In the genomic region with DNA sequence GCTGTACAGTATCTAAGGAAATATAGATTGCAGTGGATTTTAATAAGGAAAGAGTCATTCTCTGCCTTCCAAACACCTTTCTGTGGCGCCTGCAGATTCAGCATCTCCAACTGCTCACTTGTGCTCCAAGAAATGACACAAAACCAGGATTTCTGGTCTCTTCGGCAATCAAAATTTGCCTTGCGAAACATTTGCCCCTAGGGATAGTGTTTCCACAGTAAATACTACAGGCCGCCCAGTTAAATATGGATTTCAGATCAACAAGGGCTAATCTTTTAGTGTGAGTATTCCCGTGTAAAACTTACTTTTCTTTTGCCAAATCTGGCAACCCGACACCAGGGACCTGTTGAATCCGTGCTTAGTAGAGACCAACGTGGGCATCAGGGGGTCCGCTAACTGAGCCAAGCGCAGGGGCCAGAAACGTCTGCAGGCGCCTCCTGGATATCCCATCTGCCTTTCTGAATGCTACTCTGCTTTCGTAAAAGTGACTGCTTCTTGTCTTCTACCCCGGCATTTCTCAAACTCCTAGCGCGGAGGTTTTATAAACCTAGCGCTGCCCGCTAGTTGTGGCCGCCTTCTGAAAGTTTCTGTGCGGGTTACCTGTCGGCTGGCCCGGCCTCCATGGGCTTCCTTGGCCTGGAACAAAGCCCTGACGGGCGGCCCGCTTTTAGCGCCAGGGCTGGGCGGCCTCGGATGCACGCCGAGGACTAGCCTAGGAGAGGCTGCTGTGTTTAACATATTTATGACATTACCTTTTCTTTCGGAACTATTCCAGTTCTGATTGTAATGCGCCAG, we compare ENCODE assay signal across 10 cellular contexts. TPM values are rescaled to one million over a fixed set of nuclear protein-coding genes. Genes with fewer than 3 reads are reported as not detected.
DNase-seq lines count a peak whose midpoint lies in the region; ATAC-seq and TF ChIP-seq lines count a peak whose summit lies in the region.
"Had no signal": no experiment of that assay in that cellular context is flagged by ENCODE, and none has a peak within 500 bp of the region (broad histone marks: within the 10 kb centered on the region; RNA-seq: fewer than 3 reads in every experiment).

No MANE protein-coding gene starts in this region.

- peaks cover 13% of the 10 kb centered on the region for H3K4me1 Mint-ChIP-seq in Calu3 (ENCODE audit: low read depth, unreplicated experiment)
- peaks cover 21% of the 10 kb centered on the region for H3K4me1 Mint-ChIP-seq in T-helper 2 cell treated with Interferon-gamma antibody and Interleukin-4, amounts not matched to agents 5 μg/mL and 100 μg/mL, for 36 hours (ENCODE audit: low read depth)

- H2BK5ac ChIP-seq in trophoblast cell (ENCODE audit: low read depth, low read length, poor library complexity), result no peak overlapping the region

- no peak overlapping the region for H2AFZ ChIP-seq in trophoblast cell (ENCODE audit: insufficient read depth, low read length, poor library complexity)

- peaks cover 0 to 2% of the 10 kb centered on the region in 2 experiments for H3K36me3 ChIP-seq in trophoblast cell (ENCODE audit: control insufficient read depth in 1 of 2, insufficient read depth in 2 of 2, low read length in 2 of 2)
- no peaks in the 10 kb centered on the region for H3K36me3 ChIP-seq in effector memory CD4-positive, alpha-beta T cell (ENCODE audit: control insufficient read depth, insufficient read depth, low read length)

- CTCF ChIA-PET in Calu3 (lab: Charles Lee), result no interaction called here

- TSS peak; percentile 12 for BruUV-seq in Calu3 (replicated peaks; lab: Mats Ljungman, UMichigan)

- intact Hi-C loops in Calu3 (cut with micrococcal nuclease; ENCODE audit: unreplicated experiment), result no loop called here

- H3K9me3 Mint-ChIP-seq in Calu3 (ENCODE audit: low read depth, unreplicated experiment), result no peaks in the 10 kb centered on the region
- no peaks in the 10 kb centered on the region for H3K9me3 Mint-ChIP-seq in T-helper 2 cell treated with Interferon-gamma antibody and Interleukin-4, amounts not matched to agents 5 μg/mL and 100 μg/mL, for 36 hours

- no peak overlapping the region for H3K4ac ChIP-seq in trophoblast cell (ENCODE audit: low read depth, low read length)

- peak overlapping the region; percentile 62 for H3K4me2 ChIP-seq in trophoblast cell (ENCODE audit: low read length)

- ATAC-seq in GM21367 (IDR thresholded peaks at IDR 0.05; ENCODE audit: unreplicated experiment), result no peak

- H4K8ac ChIP-seq in trophoblast cell (ENCODE audit: low read depth, low read length), result no peak overlapping the region

- peaks cover 42% of the 10 kb centered on the region for H3K27me3 ChIP-seq in trophoblast cell (ENCODE audit: insufficient read depth, low read length)
- H3K27me3 ChIP-seq in effector memory CD4-positive, alpha-beta T cell (replicated peaks; ENCODE audit: control insufficient read depth, insufficient read depth, low read length, poor library complexity, severe bottlenecking), result peaks cover 34% of the 10 kb centered on the region

- peaks cover 5% of the 10 kb centered on the region for H3K9me3 ChIP-seq in trophoblast cell (ENCODE audit: insufficient read depth, low read depth, low read length)
- H3K9me3 ChIP-seq in effector memory CD4-positive, alpha-beta T cell (ENCODE audit: control insufficient read depth, low read length), result no peaks in the 10 kb centered on the region

- H4K91ac ChIP-seq in trophoblast cell (ENCODE audit: low read depth, low read length), result no peak overlapping the region

- H2BK120ac ChIP-seq in trophoblast cell (ENCODE audit: insufficient read depth, low read length, poor library complexity), result no peak overlapping the region

- H3K4me3 ChIP-seq in fibroblast of mammary gland (ENCODE audit: control insufficient read depth, low read depth, low read length) (peak overlapping the region; percentile 53), trophoblast cell (ENCODE audit: low read depth, low read length) (no peak overlapping the region)
- no peak overlapping the region for H3K4me3 ChIP-seq in effector memory CD4-positive, alpha-beta T cell (ENCODE audit: insufficient read depth, low read depth, low read length, poor library complexity, severe bottlenecking)

- peaks cover 47% of the 10 kb centered on the region for H3K36me3 Mint-ChIP-seq in Calu3 (ENCODE audit: insufficient read depth, unreplicated experiment)
- peaks cover 30% of the 10 kb centered on the region for H3K36me3 Mint-ChIP-seq in T-helper 2 cell treated with Interferon-gamma antibody and Interleukin-4, amounts not matched to agents 5 μg/mL and 100 μg/mL, for 36 hours (ENCODE audit: low read depth)

- H2BK12ac ChIP-seq in trophoblast cell (ENCODE audit: low read length), result no peak overlapping the region

- peaks cover 21 to 23% of the 10 kb centered on the region in 2 experiments for H3K4me1 ChIP-seq in trophoblast cell (ENCODE audit: control insufficient read depth in 1 of 2, insufficient read depth in 2 of 2, low read length in 2 of 2)
- H3K4me1 ChIP-seq in effector memory CD4-positive, alpha-beta T cell (ENCODE audit: control insufficient read depth, insufficient read depth, low read length, poor library complexity, severe bottlenecking), result peaks cover 7% of the 10 kb centered on the region

- no peak for TF ChIP-seq CTCF in Calu3 (IDR thresholded peaks at IDR 0.05; ENCODE audit: unreplicated experiment)
- TF ChIP-seq CTCF in fibroblast of mammary gland (conservative IDR thresholded peaks at IDR 0.05; ENCODE audit: control insufficient read depth, insufficient read depth, low read depth, low read length), result no peak

- no peak overlapping the region for H3K14ac ChIP-seq in trophoblast cell (ENCODE audit: low read length)

- no peak overlapping the region for H3K9ac ChIP-seq in trophoblast cell (ENCODE audit: low read length)

- no CpG with 5 or more reads among the region's 32 CpGs for WGBS in trophoblast cell (ENCODE audit: extremely low coverage, insufficient coverage, insufficient read length)

- no peak overlapping the region for H3K23ac ChIP-seq in trophoblast cell (ENCODE audit: low read length)

- no peaks in the 10 kb centered on the region for H3K79me2 ChIP-seq in trophoblast cell (ENCODE audit: control insufficient read depth, insufficient read depth, low read length, poor library complexity)

- H3K79me1 ChIP-seq in trophoblast cell (ENCODE audit: low read length), result no peaks in the 10 kb centered on the region

- H4K12ac ChIP-seq in trophoblast cell (ENCODE audit: low read depth, low read length), result no peak overlapping the region

- no peak for DNase-seq in Calu3
- no peak for DNase-seq in T-helper 2 cell treated with Interferon-gamma antibody and Interleukin-4, amounts not matched to agents 5 μg/mL and 100 μg/mL, for 36 hours (ENCODE audit: low spot score)
- peak; percentile 56 for DNase-seq in fibroblast of mammary gland (ENCODE audit: low read depth)
- peak; percentile 74 to 92 for DNase-seq in trophoblast cell
- no peak for DNase-seq in effector memory CD4-positive, alpha-beta T cell
- no peak for DNase-seq in NCI-H1048 (lab: John Stamatoyannopoulos, UW)
- no peak for DNase-seq in effector CD8-positive, alpha-beta T cell (lab: John Stamatoyannopoulos, UW)
- DNase-seq: NCI-H1417 had no signal

- no peak overlapping the region for H3K27ac Mint-ChIP-seq in Calu3 (ENCODE audit: unreplicated experiment)
- H3K27ac Mint-ChIP-seq in T-helper 2 cell treated with Interferon-gamma antibody and Interleukin-4, amounts not matched to agents 5 μg/mL and 100 μg/mL, for 36 hours, result peak overlapping the region; percentile 37

- no peak overlapping the region for H2AK5ac ChIP-seq in trophoblast cell (ENCODE audit: low read length)

- H3K27me3 Mint-ChIP-seq in Calu3 (ENCODE audit: unreplicated experiment), result no peaks in the 10 kb centered on the region
- H3K27me3 Mint-ChIP-seq in T-helper 2 cell treated with Interferon-gamma antibody and Interleukin-4, amounts not matched to agents 5 μg/mL and 100 μg/mL, for 36 hours (ENCODE audit: low read depth), result peaks cover 42% of the 10 kb centered on the region

- H3K18ac ChIP-seq in trophoblast cell (ENCODE audit: low read length), result no peak overlapping the region

- H3K27ac ChIP-seq in trophoblast cell (ENCODE audit: low read depth, low read length), result no peak overlapping the region
- H3K27ac ChIP-seq in effector memory CD4-positive, alpha-beta T cell (ENCODE audit: insufficient read depth, low read length, poor library complexity, severe bottlenecking), result no peak overlapping the region

- H3K4me3 Mint-ChIP-seq in Calu3 (ENCODE audit: low read depth, unreplicated experiment), result peak overlapping the region; percentile 88
- peak overlapping the region; percentile 74 for H3K4me3 Mint-ChIP-seq in T-helper 2 cell treated with Interferon-gamma antibody and Interleukin-4, amounts not matched to agents 5 μg/mL and 100 μg/mL, for 36 hours

RNA-seq across cellular contexts. Expression of a gene that starts 2.5 kb away (rescaled TPM):
- 34.4 and 36.5 TPM in 2 replicates for total RNA-seq in Calu3 (2022)
- 2.0 and 2.1 TPM in 2 replicates for polyA plus RNA-seq in trophoblast cell (2013)
- total RNA-seq: G401 had no signal

Comparison
In these comparisons a context has a peak if more than half of its experiments do, and no peak if none do; other contexts are left out.
1. DNase-seq: peak in fibroblast of mammary gland (single experiment) and trophoblast cell (2 of 2); none in Calu3 (single experiment), T-helper 2 cell treated with Interferon-gamma antibody and Interleukin-4, amounts not matched to agents 5 μg/mL and 100 μg/mL, for 36 hours (single experiment), effector memory CD4-positive, alpha-beta T cell (0 of 3), NCI-H1048 (single experiment) and effector CD8-positive, alpha-beta T cell (single experiment).